ENCODE assay signal across 19 cellular contexts in the genomic region with DNA sequence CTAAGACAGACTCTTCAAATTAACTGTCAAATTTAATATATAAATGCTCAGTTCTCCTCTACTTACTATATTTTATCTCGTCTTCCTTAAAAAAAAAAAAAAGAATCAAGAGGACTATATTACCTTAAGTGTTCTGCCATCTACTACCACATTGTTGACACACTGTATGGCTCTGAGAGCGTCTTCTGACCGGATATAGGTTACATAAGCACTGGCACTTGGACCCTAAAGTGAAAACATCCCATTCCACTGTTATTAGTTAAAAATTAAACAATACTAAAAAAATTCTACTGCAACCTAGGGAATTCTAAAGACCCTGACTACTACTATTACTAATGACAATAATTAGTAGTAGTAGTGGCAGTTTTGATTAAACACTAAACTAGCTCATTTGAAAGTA.
"Had no signal": no experiment of that assay in that cellular context is flagged by ENCODE, and none has a peak within 500 bp of the region (broad histone marks: within the 10 kb centered on the region; RNA-seq: fewer than 3 reads in every experiment).

No MANE protein-coding gene starts in this region.

- H3K4me3 ChIP-seq: stomach, suprapubic skin, testis, thoracic aorta, thyroid gland, tibial artery, tibial nerve, transverse colon, upper lobe of left lung, upper lobe of right lung, uterus, vagina had no signal

- H3K27ac ChIP-seq: stomach, suprapubic skin, testis, thoracic aorta, thyroid gland, tibial artery, tibial nerve, transverse colon, upper lobe of left lung, upper lobe of right lung, uterus, vagina had no signal

- FAIRE-seq: urothelium cell line had no signal

- H3K4me1 ChIP-seq: stomach, suprapubic skin, testis, thyroid gland, tibial artery, tibial nerve, transverse colon, upper lobe of right lung, uterus, vagina had no signal

- ATAC-seq: stimulated activated effector memory CD8-positive, alpha-beta T cell treated with anti-CD3 and anti-CD28 coated beads, Interleukin-12 subunit alpha, Interleukin-12 subunit beta, amount 100 ng/mL, for 72 hours; stimulated activated memory B cell treated with anti-CD40 and anti-IgM and Interleukin-4, amounts not matched to agents 10 μg/mL and 1 μg/mL and 100 μg/mL, for 72 hours; stimulated activated naive CD8-positive, alpha-beta T cell treated with anti-CD3 and anti-CD28 coated beads, Interleukin-15, Interleukin-2, amounts not matched to agents 100 U/mL and 50 U/mL, for 24 hours had no signal

- H3K36me3 ChIP-seq: thoracic aorta, uterus had no signal

- H3K9me3 ChIP-seq: stomach, suprapubic skin, testis, thoracic aorta, thyroid gland, tibial artery, tibial nerve, transverse colon, upper lobe of left lung, upper lobe of right lung, uterus, vagina had no signal

- DNase-seq: stimulated activated naive B cell treated with anti-CD40 and anti-IgM and Interleukin-4, amounts not matched to agents 10 μg/mL and 1 μg/mL and 100 μg/mL, for 72 hours; stimulated activated naive CD4-positive, alpha-beta T cell; stimulated activated naive CD4-positive, alpha-beta T cell treated with Interleukin-2 at 50 U/mL for 16 hours; tibial artery; transverse colon; upper lobe of right lung; uterus had no signal

- H3K27me3 ChIP-seq: stomach, suprapubic skin, testis, thyroid gland, tibial artery, tibial nerve, transverse colon, upper lobe of left lung, upper lobe of right lung, uterus, vagina had no signal
